In the genomic region with DNA sequence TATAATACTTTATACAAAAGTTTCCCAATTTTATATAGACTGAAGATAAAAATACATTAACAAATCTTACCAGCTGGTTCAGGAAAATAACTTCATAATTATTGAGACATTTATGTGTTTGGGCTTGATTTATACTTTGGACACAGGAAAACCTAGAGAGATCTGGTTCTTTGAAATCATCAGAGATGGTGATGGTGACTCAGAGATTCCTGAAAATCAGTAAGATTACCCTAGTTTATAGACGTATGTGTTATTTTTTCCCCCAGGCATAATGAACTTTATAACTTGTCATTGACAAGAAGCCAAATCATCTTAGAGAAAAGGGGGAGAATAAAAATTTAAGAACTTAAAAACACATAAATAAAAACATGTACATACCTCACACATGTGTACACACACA, we compare ENCODE assay signal across 33 cellular contexts. TPM values are rescaled to one million over a fixed set of nuclear protein-coding genes. Genes with fewer than 3 reads are reported as not detected.
"Had no signal": no experiment of that assay in that cellular context is flagged by ENCODE, and none has a peak within 500 bp of the region (broad histone marks: within the 10 kb centered on the region; RNA-seq: fewer than 3 reads in every experiment).

No MANE protein-coding gene starts in this region.

- H3K9me3 ChIP-seq: neutrophil, ovary, psoas muscle, suprapubic skin, testis, tibial artery, transverse colon, upper lobe of right lung, uterus had no signal

- H3K27me3 ChIP-seq: neural progenitor cell, neutrophil, ovary, spleen, suprapubic skin, testis, tibial artery, transverse colon, upper lobe of right lung, uterus had no signal

- DNase-seq: naive thymus-derived CD4-positive, alpha-beta T cell; natural killer cell; nucleus accumbens; ovary; posterior cingulate gyrus; psoas muscle; right cardiac atrium; spleen; stimulated activated CD4-positive, alpha-beta T cell treated with anti-CD3 and anti-CD28 coated beads, Interleukin-12 subunit alpha, Interleukin-12 subunit beta, amount 100 ng/mL, for 4 hours; stimulated activated CD4-positive, alpha-beta T cell treated with anti-CD3 and anti-CD28 coated beads, Interleukin-1b, Interleukin-23, amount 100 ng/mL, for 48 hours; stimulated activated CD4-positive, alpha-beta T cell treated with anti-CD3 and anti-CD28 coated beads, Interleukin-4, amount 100 ng/mL, for 1 hour; stimulated activated CD4-positive, alpha-beta T cell treated with anti-CD3 and anti-CD28 coated beads, Interleukin-4, amount 100 ng/mL, for 4 hours; stimulated activated CD8-positive, alpha-beta memory T cell treated with anti-CD3 and anti-CD28 coated beads, Interleukin-4, amount 100 ng/mL, for 48 hours; stimulated activated naive CD4-positive, alpha-beta T cell; stimulated activated naive CD8-positive, alpha-beta T cell treated with anti-CD3 and anti-CD28 coated beads, Interleukin-15, amount 100 ng/mL, for 72 hours; stimulated activated naive CD8-positive, alpha-beta T cell treated with anti-CD3 and anti-CD28 coated beads, Interleukin-15, Interleukin-2, amounts not matched to agents 100 U/mL and 50 U/mL, for 24 hours; substantia nigra; testis; tibial artery; transverse colon; upper lobe of right lung; uterus had no signal

- H3K4me3 ChIP-seq: neural progenitor cell, ovary, psoas muscle, skin epidermis, smooth muscle cell, spleen, suprapubic skin, testis, tibial artery, transverse colon, upper lobe of right lung, uterus had no signal

- H3K4me2 ChIP-seq: neural progenitor cell, smooth muscle cell had no signal

- H3K4me1 ChIP-seq: neural progenitor cell, parathyroid adenoma, psoas muscle, spleen, suprapubic skin, testis, tibial artery, transverse colon, upper lobe of right lung, uterus had no signal

- H3K36me3 ChIP-seq: neural progenitor cell, neutrophil, ovary, spleen, suprapubic skin, tibial artery, transverse colon, upper lobe of right lung, uterus had no signal

- ATAC-seq: naive thymus-derived CD4-positive, alpha-beta T cell; natural killer cell; psoas muscle; right cardiac atrium; sciatic nerve; stimulated activated memory B cell treated with anti-CD40 and anti-IgM and Interleukin-4, amounts not matched to agents 10 μg/mL and 1 μg/mL and 100 μg/mL, for 72 hours; stimulated activated naive CD8-positive, alpha-beta T cell treated with anti-CD3 and anti-CD28 coated beads, Interleukin-15, amount 100 ng/mL, for 72 hours; stimulated activated naive CD8-positive, alpha-beta T cell treated with anti-CD3 and anti-CD28 coated beads, Interleukin-15, Interleukin-2, amounts not matched to agents 100 U/mL and 50 U/mL, for 24 hours; upper lobe of right lung had no signal

- H2AFZ ChIP-seq: neural progenitor cell, parathyroid adenoma had no signal

- H3K79me2 ChIP-seq: parathyroid adenoma had no signal

- H3K27ac ChIP-seq: neural progenitor cell, neutrophil, ovary, parathyroid adenoma, psoas muscle, skin epidermis, spleen, suprapubic skin, testis, tibial artery, transverse colon, upper lobe of right lung, uterus had no signal

RNA-seq across cellular contexts. Expression of a gene that starts 10.8 kb away (rescaled TPM):
- total RNA-seq: naive thymus-derived CD4-positive, alpha-beta T cell; natural killer cell; omental fat pad; progenitor cell of endocrine pancreas; psoas muscle; renal cortical epithelial cell; right cardiac atrium; sciatic nerve; spleen; suprapubic skin; transverse colon; upper lobe of right lung had no signal
